1 cellular context compared by ENCODE assay signal in genomic region chr17:4810696-4811289, GRCh38.
TF ChIP-seq lines count a peak whose summit lies in the region.

No MANE protein-coding gene starts in this region.

TF ChIP-seq in HEK293, 187 proteins besides CTCF, POLR2A, EP300 and RAD21 (continued from another document):
- peak; percentile 96 for TF ChIP-seq BCL11A (tag by site-specific recombination; IDR thresholded peaks at IDR 0.05; ENCODE audit: low read depth)
